Comparison of ENCODE assay signal across 30 cellular contexts in the genomic region with DNA sequence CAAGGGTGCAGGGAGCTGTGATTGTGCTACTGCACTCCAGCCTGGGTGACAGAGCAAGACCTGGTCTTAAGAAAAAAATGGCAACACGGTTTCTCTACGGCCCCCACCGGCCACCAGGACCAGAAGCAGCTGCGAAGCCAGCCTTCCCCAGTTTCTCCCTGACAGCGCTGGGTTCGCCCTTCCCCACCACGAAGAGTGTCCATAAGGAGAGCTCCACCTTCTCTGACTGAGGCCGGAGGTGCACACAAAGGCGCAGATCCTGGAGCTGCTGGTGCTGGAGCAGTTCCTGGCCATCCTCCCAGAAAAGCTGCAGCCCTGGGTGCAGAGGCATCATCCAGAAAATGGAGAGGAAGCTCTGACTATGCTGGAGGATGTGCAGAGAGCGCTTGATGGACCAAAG.
"Had no signal": no experiment of that assay in that cellular context is flagged by ENCODE, and none has a peak within 500 bp of the region (broad histone marks: within the 10 kb centered on the region; RNA-seq: fewer than 3 reads in every experiment).

No MANE protein-coding gene starts in this region.

- H3K4me2 ChIP-seq: KMS-11, PC-9 had no signal

- ATAC-seq: Panc1, Right ventricle myocardium inferior, SK-N-SH treated with all-trans-retinoic acid at 6 μM for 48 hours had no signal

- DNase-seq: Karpas-422, MM.1S, MV-4-11, NCI-H1092, NCI-H1105, NCI-H1417 treated with DMSO at 0.1 percent for 48 hours, NCI-H1436 treated with DMSO at 0.1 percent for 48 hours, NCI-H1694 treated with DMSO at 0.1 percent for 48 hours, NCI-H187 treated with DMSO at 0.1 percent for 48 hours, NCI-H2029, NCI-H2081, NCI-H2171 treated with DMSO at 0.1 percent for 48 hours, NCI-H2227 treated with DMSO at 0.1 percent for 48 hours, NCI-H345, NCI-H446, NCI-H510A treated with DMSO at 0.1 percent for 48 hours, NCI-H524 treated with DMSO at 0.1 percent for 48 hours, NCI-H526 treated with DMSO at 0.1 percent for 48 hours, NCI-H774, PC-9, SHP77, SIG-M5, SJCRH30 had no signal

- H3K27me3 ChIP-seq: SJCRH30 had no signal

- H3K9me3 ChIP-seq: SJCRH30 had no signal

- H3K27ac ChIP-seq: KMS-11, PC-9, RWPE1, SJCRH30, SK-N-MC had no signal

- H3K36me3 ChIP-seq: SJCRH30 had no signal

- H3K4me1 ChIP-seq: SJCRH30 had no signal

- H2AFZ ChIP-seq: PC-9 had no signal

- H3K4me3 ChIP-seq: PC-9, SJCRH30, SK-N-MC had no signal

- FAIRE-seq: RCC 7860 had no signal

- H3K9ac ChIP-seq: KMS-11 had no signal
